Comparison of ENCODE assay signal across 1 cellular context in the genomic region with DNA sequence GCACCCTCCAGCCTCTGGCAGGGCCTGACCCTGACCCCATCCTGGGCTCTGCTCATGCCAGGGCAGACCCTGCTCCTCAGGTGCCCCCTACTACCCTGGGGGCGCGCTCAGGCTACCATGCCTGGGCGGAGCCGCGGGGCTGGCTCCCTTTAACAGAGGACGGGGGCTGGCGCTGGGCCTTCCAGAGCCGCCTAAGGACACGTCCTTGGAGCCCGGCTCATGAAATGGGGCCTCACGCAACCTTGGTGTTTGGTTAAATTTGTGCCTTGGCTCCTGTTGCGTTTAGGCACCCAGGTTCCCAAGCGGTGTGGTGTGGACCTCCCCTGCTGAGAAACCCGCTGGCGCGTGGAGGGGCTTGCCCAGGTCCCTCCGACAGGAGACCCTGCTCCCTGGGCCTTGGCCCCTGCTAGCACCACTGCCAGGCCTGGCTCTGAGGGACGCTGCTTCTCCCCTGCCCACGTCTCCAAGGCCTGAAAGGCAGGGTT.
TF ChIP-seq lines count a peak whose summit lies in the region.

No MANE protein-coding gene starts in this region.

TF ChIP-seq in HCT116, 20 proteins besides CTCF, POLR2A, EP300 and RAD21:
- TF ChIP-seq, protein P1, sequence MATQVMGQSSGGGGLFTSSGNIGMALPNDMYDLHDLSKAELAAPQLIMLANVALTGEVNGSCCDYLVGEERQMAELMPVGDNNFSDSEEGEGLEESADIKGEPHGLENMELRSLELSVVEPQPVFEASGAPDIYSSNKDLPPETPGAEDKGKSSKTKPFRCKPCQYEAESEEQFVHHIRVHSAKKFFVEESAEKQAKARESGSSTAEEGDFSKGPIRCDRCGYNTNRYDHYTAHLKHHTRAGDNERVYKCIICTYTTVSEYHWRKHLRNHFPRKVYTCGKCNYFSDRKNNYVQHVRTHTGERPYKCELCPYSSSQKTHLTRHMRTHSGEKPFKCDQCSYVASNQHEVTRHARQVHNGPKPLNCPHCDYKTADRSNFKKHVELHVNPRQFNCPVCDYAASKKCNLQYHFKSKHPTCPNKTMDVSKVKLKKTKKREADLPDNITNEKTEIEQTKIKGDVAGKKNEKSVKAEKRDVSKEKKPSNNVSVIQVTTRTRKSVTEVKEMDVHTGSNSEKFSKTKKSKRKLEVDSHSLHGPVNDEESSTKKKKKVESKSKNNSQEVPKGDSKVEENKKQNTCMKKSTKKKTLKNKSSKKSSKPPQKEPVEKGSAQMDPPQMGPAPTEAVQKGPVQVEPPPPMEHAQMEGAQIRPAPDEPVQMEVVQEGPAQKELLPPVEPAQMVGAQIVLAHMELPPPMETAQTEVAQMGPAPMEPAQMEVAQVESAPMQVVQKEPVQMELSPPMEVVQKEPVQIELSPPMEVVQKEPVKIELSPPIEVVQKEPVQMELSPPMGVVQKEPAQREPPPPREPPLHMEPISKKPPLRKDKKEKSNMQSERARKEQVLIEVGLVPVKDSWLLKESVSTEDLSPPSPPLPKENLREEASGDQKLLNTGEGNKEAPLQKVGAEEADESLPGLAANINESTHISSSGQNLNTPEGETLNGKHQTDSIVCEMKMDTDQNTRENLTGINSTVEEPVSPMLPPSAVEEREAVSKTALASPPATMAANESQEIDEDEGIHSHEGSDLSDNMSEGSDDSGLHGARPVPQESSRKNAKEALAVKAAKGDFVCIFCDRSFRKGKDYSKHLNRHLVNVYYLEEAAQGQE (IDR thresholded peaks at IDR 0.05; ENCODE audit: low read depth) = no peak
TF ChIP-seq in HCT116: peak in this region for 0.
